In the genomic region with DNA sequence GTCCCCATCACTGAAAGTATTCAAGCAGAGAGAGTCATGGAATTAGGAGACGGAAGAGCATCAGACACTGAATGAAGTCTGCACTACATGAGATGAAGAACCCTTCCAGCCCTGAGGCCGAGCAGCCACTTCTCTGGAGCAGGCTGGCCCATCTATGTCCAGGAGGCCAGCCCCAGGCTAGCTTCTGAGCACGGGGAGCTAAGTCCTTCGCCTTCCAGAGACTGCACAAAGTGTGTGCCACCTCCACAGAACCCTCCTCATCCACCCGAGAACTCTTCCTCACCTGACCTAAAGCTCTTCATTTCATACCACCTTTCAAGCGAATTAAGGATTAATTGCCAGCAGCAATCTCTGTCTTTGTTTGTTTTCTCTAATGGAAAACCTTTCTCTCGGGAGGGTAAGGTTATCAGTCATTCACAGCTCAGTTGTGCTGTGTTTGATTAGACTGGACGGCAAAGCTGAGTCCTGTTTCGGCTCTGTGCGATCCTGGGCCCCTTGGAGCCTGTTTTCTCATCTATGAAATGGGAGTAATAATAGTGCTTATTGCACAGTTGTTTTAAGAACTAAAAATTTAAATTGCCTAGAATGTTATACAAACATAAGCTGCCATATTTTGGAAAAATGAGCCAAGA, we compare ENCODE assay signal across 27 cellular contexts. TPM values are rescaled to one million over a fixed set of nuclear protein-coding genes. Genes with fewer than 3 reads are reported as not detected.
DNase-seq lines count a peak whose midpoint lies in the region; ATAC-seq, FAIRE-seq and TF ChIP-seq lines count a peak whose summit lies in the region.
"Had no signal": no experiment of that assay in that cellular context is flagged by ENCODE, and none has a peak within 500 bp of the region (broad histone marks: within the 10 kb centered on the region; RNA-seq: fewer than 3 reads in every experiment).

No MANE protein-coding gene starts in this region.

- H3K9ac ChIP-seq in HepG2 (ENCODE audit: insufficient read depth, low read depth, low read length): no peak overlapping the region

- no peaks in the 10 kb centered on the region for H4K20me1 ChIP-seq in HepG2 (ENCODE audit: insufficient read depth, low read length)

- TF ChIP-seq POLR2A in HepG2 (IDR thresholded peaks at IDR 0.05; ENCODE audit: insufficient read depth in 1 of 2, low read depth in 2 of 2, low read length in 2 of 2) (no peak), prostate gland (IDR thresholded peaks at IDR 0.05) (no peak)

- WGBS in right cardiac atrium: 75% methylated on average over 10 of the region's 10 CpGs
- 21% methylated on average over 10 of the region's 10 CpGs for WGBS in HepG2 (ENCODE audit: low lambda C conversion rate)
- 92% methylated on average over 10 of the region's 10 CpGs for WGBS in prostate gland

- TF ChIP-seq CTCF in HepG2 (CRISPR knock-in tag; IDR thresholded peaks at IDR 0.05) (no peak), prostate gland (IDR thresholded peaks at IDR 0.05) (no peak)

- H3K4me3 ChIP-seq in right cardiac atrium (ENCODE audit: low read length) (no peak overlapping the region), HepG2 (replicated peaks in 1 of 3; ENCODE audit: insufficient read depth in 1 of 3, low read depth in 2 of 3, low read length in 3 of 3) (no peak overlapping the region), prostate gland (no peak overlapping the region)
- H3K4me3 ChIP-seq: esophagus squamous epithelium, gastroesophageal sphincter, upper lobe of left lung had no signal

- no peak overlapping the region for H2AFZ ChIP-seq in HepG2 (ENCODE audit: low read length)

- POLR2A ChIA-PET in HepG2 (lab: Yijun Ruan, JAX): interaction anchor here (2.0 kb wide), 1 partner anchor 120 kb away, joined by 7 read pairs; a partner anchor contains a TSS

- no peak for ATAC-seq in right cardiac atrium
- no peak for ATAC-seq in left cardiac atrium
- ATAC-seq in HepG2: no peak
- ATAC-seq in GM19397 (IDR thresholded peaks at IDR 0.05; ENCODE audit: unreplicated experiment): no peak
- ATAC-seq: effector memory CD8-positive, alpha-beta T cell; gastroesophageal sphincter; left colon; T-helper 17 cell had no signal

- CTCF ChIA-PET in HepG2 (lab: Yijun Ruan, JAX; ENCODE audit: low intra/inter-chr PET ratio, low total read pairs): no interaction called here

- H3K79me2 ChIP-seq in HepG2 (ENCODE audit: insufficient read depth, low read length): no peaks in the 10 kb centered on the region

- DNase-seq in right cardiac atrium (no peak), left cardiac atrium (no peak), HepG2 (ENCODE audit: low spot score) (no peak), prostate gland (ENCODE audit: low spot score) (peak; percentile 0), ecto neural progenitor cell (ENCODE audit: low spot score) (no peak), RCC 7860 (ENCODE audit: low spot score) (no peak)
- no peak for DNase-seq in stimulated activated CD4-positive, alpha-beta T cell treated with anti-CD3 and anti-CD28 coated beads, Interleukin-4, amount 100 ng/mL, for 4 hours
- DNase-seq: activated CD4-positive, alpha-beta T cell treated with anti-CD3 and anti-CD28 coated beads, Interleukin-2, amount 10 ng/mL, durations not matched to agents 24 days and 14 days; activated naive CD8-positive, alpha-beta T cell treated with anti-CD3 and anti-CD28 coated beads, Interleukin-2, amount 10 ng/mL, durations not matched to agents 7 days and 5 days; DMS 273 treated with DMSO at 0.1 percent for 48 hours; effector memory CD8-positive, alpha-beta T cell; esophagus squamous epithelium; H9; left colon; midbrain; MM.1S; NCI-H1436; NCI-H524; nephron progenitor cell; T-helper 17 cell had no signal

- H3K36me3 ChIP-seq in HepG2 (replicated peaks in 1 of 2; ENCODE audit: control insufficient read depth in 1 of 2, insufficient read depth in 2 of 2, low read length in 2 of 2) (no peaks in the 10 kb centered on the region), prostate gland (no peaks in the 10 kb centered on the region)
- H3K36me3 ChIP-seq: esophagus squamous epithelium, gastroesophageal sphincter, upper lobe of left lung had no signal

- H3K9me3 ChIP-seq in right cardiac atrium (ENCODE audit: control insufficient read depth, low read length): no peaks in the 10 kb centered on the region
- H3K9me3 ChIP-seq in HepG2 (ENCODE audit: low read length): no peaks in the 10 kb centered on the region
- H3K9me3 ChIP-seq in prostate gland: no peaks in the 10 kb centered on the region
- H3K9me3 ChIP-seq: esophagus squamous epithelium, gastroesophageal sphincter, upper lobe of left lung had no signal

- no peak for TF ChIP-seq RAD21 in HepG2 (CRISPR knock-in tag; IDR thresholded peaks at IDR 0.05)

- no peak for TF ChIP-seq EP300 in HepG2 (IDR thresholded peaks at IDR 0.05; ENCODE audit: low read depth in 2 of 2, low read length in 2 of 2)
- TF ChIP-seq EP300 in HepG2 (CRISPR knock-in tag; IDR thresholded peaks at IDR 0.05; ENCODE audit: borderline replicate concordance): no peak

- intact Hi-C loops in right cardiac atrium (cut with DNase I) (no loop called here), left cardiac atrium (cut with DNase I) (no loop called here), HepG2 (cut with micrococcal nuclease; ENCODE audit: unreplicated experiment) (no loop called here), prostate gland (cut with DNase I) (no loop called here)

- in situ Hi-C loops in HepG2 (cut with HindIII; ENCODE audit: extremely low pct_ligation_motif_present, low pct_unique_long_range_greater_than_20kb): no loop called here

- FAIRE-seq in HepG2 (lab: Jason Lieb, UNC) (no peak), RCC 7860 (lab: Jason Lieb, UNC) (no peak)

- H3K4me1 ChIP-seq in right cardiac atrium (ENCODE audit: control insufficient read depth, insufficient read depth, low read length): peaks cover 23% of the 10 kb centered on the region
- peaks cover 88% of the 10 kb centered on the region for H3K4me1 ChIP-seq in HepG2 (ENCODE audit: insufficient read depth, low read length)
- H3K4me1 ChIP-seq in prostate gland (replicated peaks): no peaks in the 10 kb centered on the region

- H3K27me3 ChIP-seq in right cardiac atrium (ENCODE audit: control insufficient read depth, insufficient read depth) (no peaks in the 10 kb centered on the region), HepG2 (ENCODE audit: control insufficient read depth in 1 of 2, insufficient read depth in 2 of 2, low read length in 2 of 2) (peaks cover 0 to 44% of the 10 kb centered on the region in 2 experiments; a peak in 3 of 5 replicates), prostate gland (replicated peaks; ENCODE audit: insufficient read depth) (no peaks in the 10 kb centered on the region)
- H3K27me3 ChIP-seq: esophagus squamous epithelium, gastroesophageal sphincter, upper lobe of left lung had no signal

- BruUV-seq in HepG2 (replicated peaks; lab: Mats Ljungman, UMichigan): no TSS peak

- peak overlapping the region; percentile 69 for H3K4me2 ChIP-seq in HepG2 (ENCODE audit: low read depth, low read length)

- H3K27ac ChIP-seq in right cardiac atrium (ENCODE audit: low read length) (peak overlapping the region; percentile 91), HepG2 (ENCODE audit: extremely low read length, insufficient read depth, low read length) (no peak overlapping the region), prostate gland (no peak overlapping the region)
- H3K27ac ChIP-seq: esophagus squamous epithelium, gastroesophageal sphincter had no signal

RNA-seq across cellular contexts. Expression of a gene that starts 38.0 kb away (rescaled TPM):
- total RNA-seq in right cardiac atrium: under 1 TPM in 2 of 4 donors, not detected in 2; 0.38 to 0.40 TPM
- 0.50 TPM for polyA plus RNA-seq in right cardiac atrium
- total RNA-seq in left cardiac atrium: under 1 TPM in 1 of 2 donors, not detected in 1; 0.32 TPM
- not detected in 2 replicates for total RNA-seq in HepG2 (2016; rRNA removed; fragmentation: Illumina TruSeq; extraction: Trizol)
- not detected in 2 replicates for total RNA-seq in HepG2 (2016; cell fraction: cytosol; rRNA removed; fragmentation: Illumina TruSeq; extraction: Trizol; ENCODE audit: low read depth)
- not detected in 2 replicates for total RNA-seq in HepG2 (2016; cell fraction: insoluble cytoplasmic fraction; rRNA removed; fragmentation: Illumina TruSeq; extraction: Trizol)
- total RNA-seq in HepG2 (2016; cell fraction: membrane; rRNA removed; fragmentation: Illumina TruSeq; extraction: Trizol): not detected in 2 replicates
- not detected in 2 replicates for total RNA-seq in HepG2 (2016; cell fraction: nucleus; rRNA removed; fragmentation: Illumina TruSeq; extraction: Trizol)
- not detected in 2 replicates for polyA plus RNA-seq in HepG2 (2011; rRNA removed)
- not detected in 2 replicates for polyA plus RNA-seq in HepG2 (2011; cell fraction: cytosol; rRNA removed)
- not detected in 2 replicates for polyA plus RNA-seq in HepG2 (2011; cell fraction: nucleus; rRNA removed)
- 2.8 and 3.7 TPM in 2 replicates for polyA plus RNA-seq in HepG2 (2012)
- not detected in 2 replicates for polyA plus RNA-seq in HepG2 (2016; cell fraction: cytosol; fragmentation: Illumina TruSeq; extraction: Trizol; ENCODE audit: low read depth)
- not detected in 2 replicates for polyA plus RNA-seq in HepG2 (2016; cell fraction: insoluble cytoplasmic fraction; fragmentation: Illumina TruSeq; extraction: Trizol; ENCODE audit: low read depth)
- not detected in 2 replicates for polyA plus RNA-seq in HepG2 (2016; cell fraction: membrane; fragmentation: Illumina TruSeq; extraction: Trizol; ENCODE audit: low read depth)
- polyA plus RNA-seq in HepG2 (2016; cell fraction: nucleus; fragmentation: Illumina TruSeq; extraction: Trizol; ENCODE audit: insufficient read depth, low read depth): not detected in 2 replicates
- polyA minus RNA-seq in HepG2 (2011; rRNA and poly(A)+ RNA removed; ENCODE audit: low replicate concordance): not detected in 2 replicates
- polyA minus RNA-seq in HepG2 (2011; cell fraction: cytosol; rRNA and poly(A)+ RNA removed): not detected in 2 replicates
- polyA minus RNA-seq in HepG2 (2011; cell fraction: nucleus; rRNA and poly(A)+ RNA removed): not detected in 2 replicates
- not detected for total RNA-seq in prostate gland
- total RNA-seq: activated CD4-positive, alpha-beta T cell treated with anti-CD3 and anti-CD28 coated beads, Interleukin-2, amount 10 ng/mL, durations not matched to agents 24 days and 14 days; activated naive CD8-positive, alpha-beta T cell treated with anti-CD3 and anti-CD28 coated beads, Interleukin-2, amount 10 ng/mL, durations not matched to agents 7 days and 5 days; activated T-helper 1 cell treated with anti-CD3 and anti-CD28 coated beads, Interleukin-12 subunit alpha, Interleukin-12 subunit beta, Interleukin-2, Interleukin-4 antibody, amounts not matched to agents 30 ng/mL and 10 ng/mL and 1 ng/mL, durations not matched to agents 14 hours and 24 hours and 36 hours; esophagus squamous epithelium; H9; posterior vena cava; T-helper 17 cell had no signal
- polyA plus RNA-seq: AG04450, CD14-positive monocyte had no signal

RNA-seq across cellular contexts. Expression of a gene that starts 54.7 kb away (rescaled TPM):
- total RNA-seq in right cardiac atrium: 1 to 10 TPM; 4.7 to 9.6 (median 7.5) TPM
- 8.2 TPM for polyA plus RNA-seq in right cardiac atrium
- 10 to 100 TPM in 1 of 2 donors, 1 to 10 TPM in 1; 6.1 to 16.4 TPM for total RNA-seq in left cardiac atrium
- total RNA-seq in HepG2 (2016; rRNA removed; fragmentation: Illumina TruSeq; extraction: Trizol): 23.7 and 37.7 TPM in 2 replicates
- 28.9 and 37.4 TPM in 2 replicates for total RNA-seq in HepG2 (2016; cell fraction: cytosol; rRNA removed; fragmentation: Illumina TruSeq; extraction: Trizol; ENCODE audit: low read depth)
- total RNA-seq in HepG2 (2016; cell fraction: insoluble cytoplasmic fraction; rRNA removed; fragmentation: Illumina TruSeq; extraction: Trizol): 22.3 and 38.3 TPM in 2 replicates
- total RNA-seq in HepG2 (2016; cell fraction: membrane; rRNA removed; fragmentation: Illumina TruSeq; extraction: Trizol): 42.2 and 48.4 TPM in 2 replicates
- 34.2 and 36.8 TPM in 2 replicates for total RNA-seq in HepG2 (2016; cell fraction: nucleus; rRNA removed; fragmentation: Illumina TruSeq; extraction: Trizol)
- polyA plus RNA-seq in HepG2 (2011; rRNA removed): 115 and 141 TPM in 2 replicates
- 117 and 121 TPM in 2 replicates for polyA plus RNA-seq in HepG2 (2011; cell fraction: cytosol; rRNA removed)
- 112 and 119 TPM in 2 replicates for polyA plus RNA-seq in HepG2 (2011; cell fraction: nucleus; rRNA removed)
- polyA plus RNA-seq in HepG2 (2012): 79.4 and 99.6 TPM in 2 replicates
- 35.8 and 51.6 TPM in 2 replicates for polyA plus RNA-seq in HepG2 (2016; cell fraction: cytosol; fragmentation: Illumina TruSeq; extraction: Trizol; ENCODE audit: low read depth)
- polyA plus RNA-seq in HepG2 (2016; cell fraction: insoluble cytoplasmic fraction; fragmentation: Illumina TruSeq; extraction: Trizol; ENCODE audit: low read depth): 29.9 and 33.6 TPM in 2 replicates
- polyA plus RNA-seq in HepG2 (2016; cell fraction: membrane; fragmentation: Illumina TruSeq; extraction: Trizol; ENCODE audit: low read depth): 42.8 and 53.0 TPM in 2 replicates
- 58.5 and 61.9 TPM in 2 replicates for polyA plus RNA-seq in HepG2 (2016; cell fraction: nucleus; fragmentation: Illumina TruSeq; extraction: Trizol; ENCODE audit: insufficient read depth, low read depth)
- polyA minus RNA-seq in HepG2 (2011; rRNA and poly(A)+ RNA removed; ENCODE audit: low replicate concordance): 8.6 and 130 TPM in 2 replicates
- polyA minus RNA-seq in HepG2 (2011; cell fraction: cytosol; rRNA and poly(A)+ RNA removed): 23.8 and 26.3 TPM in 2 replicates
- polyA minus RNA-seq in HepG2 (2011; cell fraction: nucleus; rRNA and poly(A)+ RNA removed): 72.6 and 73.7 TPM in 2 replicates
- total RNA-seq in prostate gland: 1 to 10 TPM; 1.7 to 6.8 TPM
- total RNA-seq: activated CD4-positive, alpha-beta T cell treated with anti-CD3 and anti-CD28 coated beads, Interleukin-2, amount 10 ng/mL, durations not matched to agents 24 days and 14 days; activated naive CD8-positive, alpha-beta T cell treated with anti-CD3 and anti-CD28 coated beads, Interleukin-2, amount 10 ng/mL, durations not matched to agents 7 days and 5 days; activated T-helper 1 cell treated with anti-CD3 and anti-CD28 coated beads, Interleukin-12 subunit alpha, Interleukin-12 subunit beta, Interleukin-2, Interleukin-4 antibody, amounts not matched to agents 30 ng/mL and 10 ng/mL and 1 ng/mL, durations not matched to agents 14 hours and 24 hours and 36 hours; T-helper 17 cell had no signal
- polyA plus RNA-seq: CD14-positive monocyte had no signal

RNA-seq across cellular contexts. Expression of a gene that starts 57.9 kb away (rescaled TPM):
- total RNA-seq in right cardiac atrium (1 to 10 TPM; 1.5 to 3.7 (median 2.2) TPM), left cardiac atrium (under 1 TPM; 0.91 to 0.97 TPM), HepG2 (2016; rRNA removed; fragmentation: Illumina TruSeq; extraction: Trizol) (not detected in 2 replicates), prostate gland (10 to 100 TPM in 1 of 2 donors, not detected in 1; 18.3 TPM)
- polyA plus RNA-seq in right cardiac atrium (0.63 TPM), HepG2 (2011; rRNA removed) (not detected in 2 replicates)
- 0.20 and 0.26 TPM in 2 replicates for total RNA-seq in HepG2 (2016; cell fraction: cytosol; rRNA removed; fragmentation: Illumina TruSeq; extraction: Trizol; ENCODE audit: low read depth)
- total RNA-seq in HepG2 (2016; cell fraction: insoluble cytoplasmic fraction; rRNA removed; fragmentation: Illumina TruSeq; extraction: Trizol): not detected in 2 replicates
- 0.43 TPM in 1 of 2 replicates, not detected in the other for total RNA-seq in HepG2 (2016; cell fraction: membrane; rRNA removed; fragmentation: Illumina TruSeq; extraction: Trizol)
- not detected in 2 replicates for total RNA-seq in HepG2 (2016; cell fraction: nucleus; rRNA removed; fragmentation: Illumina TruSeq; extraction: Trizol)
- not detected in 2 replicates for polyA plus RNA-seq in HepG2 (2011; cell fraction: cytosol; rRNA removed)
- not detected in 2 replicates for polyA plus RNA-seq in HepG2 (2011; cell fraction: nucleus; rRNA removed)
- polyA plus RNA-seq in HepG2 (2012): not detected in 2 replicates
- polyA plus RNA-seq in HepG2 (2016; cell fraction: cytosol; fragmentation: Illumina TruSeq; extraction: Trizol; ENCODE audit: low read depth): 0.26 and 0.33 TPM in 2 replicates
- not detected in 2 replicates for polyA plus RNA-seq in HepG2 (2016; cell fraction: insoluble cytoplasmic fraction; fragmentation: Illumina TruSeq; extraction: Trizol; ENCODE audit: low read depth)
- polyA plus RNA-seq in HepG2 (2016; cell fraction: membrane; fragmentation: Illumina TruSeq; extraction: Trizol; ENCODE audit: low read depth): not detected in 2 replicates
- polyA plus RNA-seq in HepG2 (2016; cell fraction: nucleus; fragmentation: Illumina TruSeq; extraction: Trizol; ENCODE audit: insufficient read depth, low read depth): not detected in 2 replicates
- polyA minus RNA-seq in HepG2 (2011; rRNA and poly(A)+ RNA removed; ENCODE audit: low replicate concordance): not detected in 2 replicates
- polyA minus RNA-seq in HepG2 (2011; cell fraction: cytosol; rRNA and poly(A)+ RNA removed): not detected in 2 replicates
- polyA minus RNA-seq in HepG2 (2011; cell fraction: nucleus; rRNA and poly(A)+ RNA removed): not detected in 2 replicates
- total RNA-seq: activated CD4-positive, alpha-beta T cell treated with anti-CD3 and anti-CD28 coated beads, Interleukin-2, amount 10 ng/mL, durations not matched to agents 24 days and 14 days; activated naive CD8-positive, alpha-beta T cell treated with anti-CD3 and anti-CD28 coated beads, Interleukin-2, amount 10 ng/mL, durations not matched to agents 7 days and 5 days; activated T-helper 1 cell treated with anti-CD3 and anti-CD28 coated beads, Interleukin-12 subunit alpha, Interleukin-12 subunit beta, Interleukin-2, Interleukin-4 antibody, amounts not matched to agents 30 ng/mL and 10 ng/mL and 1 ng/mL, durations not matched to agents 14 hours and 24 hours and 36 hours; left colon; T-helper 17 cell had no signal
- polyA plus RNA-seq: AG04450, CD14-positive monocyte had no signal
